Comparison of ENCODE assay signal across 8 cellular contexts in the genomic region with DNA sequence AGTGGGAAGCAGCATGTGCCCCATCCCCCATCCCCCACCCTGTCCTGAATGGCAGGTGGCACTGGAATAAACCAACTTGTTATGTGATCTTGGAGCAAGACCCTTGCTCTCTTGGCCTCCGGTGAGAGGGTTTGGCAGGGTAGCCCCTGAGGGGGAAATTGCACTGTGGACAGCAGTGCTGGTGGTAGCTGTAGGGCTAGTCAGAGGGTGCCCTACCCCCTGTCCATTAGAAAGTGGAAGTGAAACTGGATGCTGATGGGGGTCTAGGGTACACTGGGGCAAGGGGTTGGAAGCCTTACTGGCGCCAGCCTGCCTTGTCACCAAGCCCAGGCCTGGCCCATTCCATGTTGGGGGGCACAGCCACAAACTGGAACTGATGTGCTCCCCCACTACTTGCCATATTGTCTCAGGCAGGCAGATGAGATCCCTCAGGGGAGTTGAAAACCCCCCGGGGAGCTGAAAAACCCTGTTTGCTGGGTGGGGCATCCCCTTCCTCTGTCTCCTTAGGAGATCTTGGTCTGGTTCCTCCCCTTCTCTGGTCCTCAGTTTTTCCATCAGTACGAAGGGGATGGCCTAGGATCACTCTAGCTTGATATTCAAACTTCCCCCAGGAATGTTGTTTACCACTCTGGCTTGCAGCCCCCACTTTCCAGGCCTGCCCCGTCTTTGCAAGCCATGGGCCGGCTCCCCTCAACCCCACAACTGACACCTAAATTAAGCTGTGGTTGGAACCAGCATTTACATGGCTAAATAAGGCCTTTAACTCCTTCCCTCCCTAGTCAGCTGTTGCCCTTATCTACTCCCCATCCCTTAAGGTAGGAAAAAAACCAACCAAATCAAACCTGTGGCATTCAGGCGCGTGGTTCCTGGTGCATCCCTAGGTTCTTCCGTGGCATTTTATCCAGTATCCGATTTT. TPM values are rescaled to one million over a fixed set of nuclear protein-coding genes. Genes with fewer than 3 reads are reported as not detected.
DNase-seq lines count a peak whose midpoint lies in the region; ATAC-seq and FAIRE-seq lines count a peak whose summit lies in the region.

No MANE protein-coding gene starts in this region.

- H3K9me3 ChIP-seq in esophagus (ENCODE audit: control insufficient read depth in 2 of 2, insufficient read depth in 1 of 2, low read depth in 1 of 2, low read length in 1 of 2) = no peaks in the 10 kb centered on the region

- H3K27me3 ChIP-seq in esophagus (ENCODE audit: control insufficient read depth in 1 of 2, insufficient read depth in 2 of 2, low read length in 2 of 2) = no peaks in the 10 kb centered on the region

- peak overlapping the region; percentile 70 to 82 for H3K27ac ChIP-seq in esophagus (ENCODE audit: low read depth in 2 of 2, low read length in 1 of 2)

- H3K4me1 ChIP-seq in esophagus (ENCODE audit: control insufficient read depth in 2 of 2, insufficient read depth in 2 of 2, low read length in 1 of 2) = peaks cover 8 to 24% of the 10 kb centered on the region in 2 donors

- peak overlapping the region; percentile 59 to 66 for H3K4me3 ChIP-seq in esophagus (ENCODE audit: low read depth in 1 of 2, low read length in 2 of 2)

- H3K36me3 ChIP-seq in esophagus (ENCODE audit: control insufficient read depth in 2 of 2, insufficient read depth in 2 of 2, low read length in 1 of 2) = no peaks in the 10 kb centered on the region

- ATAC-seq in GM19351 (IDR thresholded peaks at IDR 0.05; ENCODE audit: unreplicated experiment) = peak; percentile 45
- peak; percentile 42 for ATAC-seq in HG03196 (IDR thresholded peaks at IDR 0.05; ENCODE audit: unreplicated experiment)
- peak; percentile 15 for ATAC-seq in stimulated activated naive CD8-positive, alpha-beta T cell treated with anti-CD3 and anti-CD28 coated beads, Interleukin-15, Interleukin-2, amounts not matched to agents 100 U/mL and 50 U/mL, for 24 hours

- no peak for FAIRE-seq in RCC 7860 (lab: Jason Lieb, UNC)

- WGBS in esophagus, 2 donors = 64 to 68% methylated on average over 10 of the region's 10 CpGs

- DNase-seq in stimulated activated naive CD8-positive, alpha-beta T cell treated with anti-CD3 and anti-CD28 coated beads, Interleukin-15, Interleukin-2, amounts not matched to agents 100 U/mL and 50 U/mL, for 24 hours = peak; percentile 22
- DNase-seq in DMS53 treated with DMSO at 0.1 percent for 48 hours (lab: John Stamatoyannopoulos, UW; ENCODE audit: unreplicated experiment) (no peak), RCC 7860 (ENCODE audit: low spot score) (no peak), cerebellar cortex (ENCODE audit: low spot score) (no peak)
- no peak for DNase-seq in stimulated activated naive CD4-positive, alpha-beta T cell treated with Interleukin-2 at 50 U/mL for 16 hours (lab: John Stamatoyannopoulos, UW)

RNA-seq across cellular contexts. Expression of a gene that starts 14.4 kb away (rescaled TPM):
- 1 to 10 TPM; 4.3 to 5.0 TPM for polyA plus RNA-seq in esophagus

RNA-seq across cellular contexts. Expression of a gene that starts 35.0 kb away (rescaled TPM):
- under 1 TPM; 0.05 to 0.24 TPM for polyA plus RNA-seq in esophagus
